Comparison of ENCODE assay signal across 33 cellular contexts in genomic region chr13:31925079-31925478, GRCh38.
"Had no signal": no experiment of that assay in that cellular context is flagged by ENCODE, and none has a peak within 500 bp of the region (broad histone marks: within the 10 kb centered on the region; RNA-seq: fewer than 3 reads in every experiment).

No MANE protein-coding gene starts in this region.

- H3K36me3 ChIP-seq: adrenal gland, esophagus muscularis mucosa, gastroesophageal sphincter, WERI-Rb-1 had no signal

- DNase-seq: activated B cell treated with CpG ODN at 0.5 μM for 24 hours; activated CD4-positive, alpha-beta memory T cell treated with anti-CD3 and anti-CD28 coated beads for 36 hours; activated CD4-positive, alpha-beta T cell treated with anti-CD3 and anti-CD28 coated beads for 36 hours; activated CD4-positive, alpha-beta T cell treated with anti-CD3 and anti-CD28 coated beads, Interleukin-2, amount 10 ng/mL, durations not matched to agents 24 days and 14 days; activated CD8-positive, alpha-beta memory T cell treated with anti-CD3 and anti-CD28 coated beads, Interleukin-2, amount 10 ng/mL, durations not matched to agents 7 days and 5 days; activated CD8-positive, alpha-beta memory T cell treated with anti-CD3 and anti-CD28 coated beads, Interleukin-2, amount 50 U/mL, for 4 hours; activated CD8-positive, alpha-beta T cell treated with anti-CD3 and anti-CD28 coated beads, Interleukin-2, amount 10 ng/mL, durations not matched to agents 7 days and 5 days; activated effector memory CD4-positive, alpha-beta T cell treated with anti-CD3 and anti-CD28 coated beads, Interleukin-2, amount 50 U/mL, for 16 hours; activated naive CD4-positive, alpha-beta T cell treated with anti-CD3 and anti-CD28 coated beads for 36 hours; activated naive CD8-positive, alpha-beta T cell treated with anti-CD3 and anti-CD28 coated beads for 36 hours; activated naive CD8-positive, alpha-beta T cell treated with anti-CD3 and anti-CD28 coated beads, Interleukin-2, amount 50 U/mL, for 24 hours; activated T-cell treated with anti-CD3 and anti-CD28 coated beads, Interleukin-2, amount 50 U/mL, for 1 hour; activated T-cell treated with anti-CD3 and anti-CD28 coated beads, Interleukin-2, amount 50 U/mL, for 48 hours; adrenal gland; amygdala; aorta; body of pancreas; caudate nucleus; cortex of kidney; dermis blood vessel endothelial cell; effector CD4-positive, alpha-beta T cell; effector memory CD8-positive, alpha-beta T cell; erythroblast; foreskin melanocyte; T-helper 1 cell; T-helper 2 cell; WERI-Rb-1 had no signal

- H3K4me3 ChIP-seq: adrenal gland, body of pancreas, esophagus muscularis mucosa, gastroesophageal sphincter had no signal

- H3K9me3 ChIP-seq: adrenal gland, esophagus muscularis mucosa, gastroesophageal sphincter had no signal

- H3K36me3 Mint-ChIP-seq: activated CD4-positive, alpha-beta memory T cell treated with anti-CD3 and anti-CD28 coated beads for 36 hours; activated CD8-positive, alpha-beta memory T cell treated with anti-CD3 and anti-CD28 coated beads, Interleukin-2, amount 10 ng/mL, durations not matched to agents 7 days and 5 days; activated naive CD4-positive, alpha-beta T cell treated with anti-CD3 and anti-CD28 coated beads, Interleukin-2, amount 50 U/mL, for 24 hours; activated naive CD8-positive, alpha-beta T cell treated with anti-CD3 and anti-CD28 coated beads for 36 hours had no signal

- H3K4me1 Mint-ChIP-seq: activated naive CD4-positive, alpha-beta T cell treated with anti-CD3 and anti-CD28 coated beads, Interleukin-2, amount 50 U/mL, for 24 hours had no signal

- H3K27me3 Mint-ChIP-seq: activated B cell treated with CpG ODN at 0.5 μM for 24 hours; activated CD4-positive, alpha-beta memory T cell treated with anti-CD3 and anti-CD28 coated beads for 36 hours; activated CD4-positive, alpha-beta T cell treated with anti-CD3 and anti-CD28 coated beads for 36 hours had no signal

- H3K27me3 ChIP-seq: adrenal gland, body of pancreas, esophagus muscularis mucosa, gastroesophageal sphincter had no signal

- ATAC-seq: activated CD4-positive, alpha-beta T cell treated with anti-CD3 and anti-CD28 coated beads for 36 hours; activated CD4-positive, CD25-positive, alpha-beta regulatory T cell treated with anti-CD3 and anti-CD28 coated beads, Interleukin-2, amount 50 U/mL, for 24 hours; activated CD8-positive, alpha-beta memory T cell treated with anti-CD3 and anti-CD28 coated beads, Interleukin-2, amount 10 ng/mL, durations not matched to agents 7 days and 5 days; activated CD8-positive, alpha-beta T cell treated with anti-CD3 and anti-CD28 coated beads, Interleukin-2, amount 10 ng/mL, durations not matched to agents 7 days and 5 days; activated naive CD8-positive, alpha-beta T cell treated with anti-CD3 and anti-CD28 coated beads, Interleukin-2, amount 50 U/mL, for 24 hours; body of pancreas; effector memory CD8-positive, alpha-beta T cell; gastroesophageal sphincter had no signal

- H3K27ac Mint-ChIP-seq: activated B cell treated with CpG ODN at 0.5 μM for 24 hours; activated CD4-positive, alpha-beta memory T cell treated with anti-CD3 and anti-CD28 coated beads for 36 hours; activated CD4-positive, alpha-beta T cell treated with anti-CD3 and anti-CD28 coated beads for 36 hours; activated CD4-positive, alpha-beta T cell treated with anti-CD3 and anti-CD28 coated beads, Interleukin-2, amount 10 ng/mL, durations not matched to agents 24 days and 14 days; activated CD8-positive, alpha-beta memory T cell treated with anti-CD3 and anti-CD28 coated beads, Interleukin-2, amount 10 ng/mL, durations not matched to agents 7 days and 5 days; activated CD8-positive, alpha-beta T cell treated with anti-CD3 and anti-CD28 coated beads, Interleukin-2, amount 10 ng/mL, durations not matched to agents 7 days and 5 days; activated naive CD4-positive, alpha-beta T cell treated with anti-CD3 and anti-CD28 coated beads for 36 hours; activated naive CD4-positive, alpha-beta T cell treated with anti-CD3 and anti-CD28 coated beads, Interleukin-2, amount 50 U/mL, for 24 hours; activated naive CD8-positive, alpha-beta T cell treated with anti-CD3 and anti-CD28 coated beads for 36 hours; activated naive CD8-positive, alpha-beta T cell treated with anti-CD3 and anti-CD28 coated beads, Interleukin-2, amount 50 U/mL, for 24 hours; activated T-helper 1 cell treated with anti-CD3 and anti-CD28 coated beads, Interleukin-12 subunit alpha, Interleukin-12 subunit beta, Interleukin-2, Interleukin-4 antibody, amounts not matched to agents 30 ng/mL and 10 ng/mL and 1 ng/mL, durations not matched to agents 14 hours and 24 hours and 36 hours; activated T-helper 2 cell treated with anti-CD3 and anti-CD28 coated beads, Interferon-gamma antibody, Interleukin-2, Interleukin-4, amounts not matched to agents 10 μg/mL and 5 μg/mL and 100 μg/mL, durations not matched to agents 14 hours and 24 hours and 36 hours; effector memory CD8-positive, alpha-beta T cell had no signal

- H3K27ac ChIP-seq: adrenal gland, body of pancreas, esophagus muscularis mucosa, gastroesophageal sphincter, WERI-Rb-1 had no signal

- H3K4me3 Mint-ChIP-seq: activated B cell treated with CpG ODN at 0.5 μM for 24 hours; activated CD4-positive, alpha-beta memory T cell treated with anti-CD3 and anti-CD28 coated beads for 36 hours; activated CD4-positive, alpha-beta T cell treated with anti-CD3 and anti-CD28 coated beads for 36 hours; activated CD4-positive, alpha-beta T cell treated with anti-CD3 and anti-CD28 coated beads, Interleukin-2, amount 10 ng/mL, durations not matched to agents 24 days and 14 days; activated CD8-positive, alpha-beta memory T cell treated with anti-CD3 and anti-CD28 coated beads, Interleukin-2, amount 10 ng/mL, durations not matched to agents 7 days and 5 days; activated CD8-positive, alpha-beta T cell treated with anti-CD3 and anti-CD28 coated beads, Interleukin-2, amount 10 ng/mL, durations not matched to agents 7 days and 5 days; activated naive CD4-positive, alpha-beta T cell treated with anti-CD3 and anti-CD28 coated beads for 36 hours; activated naive CD4-positive, alpha-beta T cell treated with anti-CD3 and anti-CD28 coated beads, Interleukin-2, amount 50 U/mL, for 24 hours; activated naive CD8-positive, alpha-beta T cell treated with anti-CD3 and anti-CD28 coated beads for 36 hours; activated naive CD8-positive, alpha-beta T cell treated with anti-CD3 and anti-CD28 coated beads, Interleukin-2, amount 50 U/mL, for 24 hours; activated T-helper 1 cell treated with anti-CD3 and anti-CD28 coated beads, Interleukin-12 subunit alpha, Interleukin-12 subunit beta, Interleukin-2, Interleukin-4 antibody, amounts not matched to agents 30 ng/mL and 10 ng/mL and 1 ng/mL, durations not matched to agents 14 hours and 24 hours and 36 hours; effector memory CD8-positive, alpha-beta T cell had no signal

- H3K9me3 Mint-ChIP-seq: activated B cell treated with CpG ODN at 0.5 μM for 24 hours; activated CD4-positive, alpha-beta memory T cell treated with anti-CD3 and anti-CD28 coated beads for 36 hours; activated CD4-positive, alpha-beta T cell treated with anti-CD3 and anti-CD28 coated beads, Interleukin-2, amount 10 ng/mL, durations not matched to agents 24 days and 14 days; activated naive CD4-positive, alpha-beta T cell treated with anti-CD3 and anti-CD28 coated beads for 36 hours; activated naive CD4-positive, alpha-beta T cell treated with anti-CD3 and anti-CD28 coated beads, Interleukin-2, amount 50 U/mL, for 24 hours; activated naive CD8-positive, alpha-beta T cell treated with anti-CD3 and anti-CD28 coated beads for 36 hours; activated naive CD8-positive, alpha-beta T cell treated with anti-CD3 and anti-CD28 coated beads, Interleukin-2, amount 50 U/mL, for 24 hours; activated T-helper 1 cell treated with anti-CD3 and anti-CD28 coated beads, Interleukin-12 subunit alpha, Interleukin-12 subunit beta, Interleukin-2, Interleukin-4 antibody, amounts not matched to agents 30 ng/mL and 10 ng/mL and 1 ng/mL, durations not matched to agents 14 hours and 24 hours and 36 hours; activated T-helper 2 cell treated with anti-CD3 and anti-CD28 coated beads, Interferon-gamma antibody, Interleukin-2, Interleukin-4, amounts not matched to agents 10 μg/mL and 5 μg/mL and 100 μg/mL, durations not matched to agents 14 hours and 24 hours and 36 hours; effector memory CD8-positive, alpha-beta T cell had no signal
